8 cellular contexts compared by ENCODE assay signal in genomic region chr3:38454884-38455638, GRCh38. TPM values are rescaled to one million over a fixed set of nuclear protein-coding genes. Genes with fewer than 3 reads are reported as not detected.
DNase-seq lines count a peak whose midpoint lies in the region; ATAC-seq and TF ChIP-seq lines count a peak whose summit lies in the region.

No MANE protein-coding gene starts in this region.

- ATAC-seq in GM19023 (IDR thresholded peaks at IDR 0.05; ENCODE audit: unreplicated experiment): peak; percentile 22
- no peak for ATAC-seq in GM19328 (IDR thresholded peaks at IDR 0.05; ENCODE audit: unreplicated experiment)

- no peak for TF ChIP-seq CTCF in AG09309 (IDR thresholded peaks at IDR 0.05; ENCODE audit: control insufficient read depth, insufficient read depth, low read depth, low read length, missing control alignments)
- no peak for TF ChIP-seq CTCF in sigmoid colon (IDR thresholded peaks at IDR 0.05)

- intact Hi-C loops in sigmoid colon (cut with DNase I): loop anchor here (2.0 to 10.0 kb wide), 4 partner anchors 42 to 600 kb away; partner anchors contain the start of genes ACAA1, EXOG, MYD88 and OXSR1

- TF ChIP-seq POLR2A in sigmoid colon (IDR thresholded peaks at IDR 0.05): no peak

- 1% methylated on average over 72 of the region's 72 CpGs for WGBS in sigmoid colon, 2 donors

- TF ChIP-seq EP300 in sigmoid colon (IDR thresholded peaks at IDR 0.05): no peak

- H3K9me3 ChIP-seq in SK-N-MC (ENCODE audit: low read depth, low read length) (no peaks in the 10 kb centered on the region), iPS-18c (ENCODE audit: control insufficient read depth, insufficient read depth, low read length) (no peaks in the 10 kb centered on the region), sigmoid colon (no peaks in the 10 kb centered on the region)

- H3K36me3 ChIP-seq in SK-N-MC (ENCODE audit: insufficient read depth, low read length) (no peaks in the 10 kb centered on the region), sigmoid colon (no peaks in the 10 kb centered on the region)

- no peaks in the 10 kb centered on the region for H3K27me3 ChIP-seq in sigmoid colon

- peak overlapping the region; percentile 86 for H3K9ac ChIP-seq in SK-N-MC (ENCODE audit: insufficient read length)

- H3K4me3 ChIP-seq in AG09309 (ENCODE audit: control insufficient read depth, low read depth, low read length) (peak overlapping the region; percentile 74), SK-N-MC (peak overlapping the region; percentile 81), iPS-18c (ENCODE audit: insufficient read depth, low read depth, low read length) (peak overlapping the region; percentile 71), sigmoid colon (peak overlapping the region; percentile 81 to 93 (median 86))

- DNase-seq in AG09309 (ENCODE audit: low read depth) (no peak), Kasumi-1 (lab: John Stamatoyannopoulos, UW) (peak; percentile 38 to 40), SK-N-MC (ENCODE audit: low read depth, low spot score) (no peak), T47D (ENCODE audit: low read depth in 1 of 2, low spot score in 1 of 2) (peak; percentile 93 to 95), sigmoid colon (peak; percentile 90)

- peaks cover 0 to 53% (median 49%) of the 10 kb centered on the region in 4 donors for H3K4me1 ChIP-seq in sigmoid colon

- H3K27ac ChIP-seq in SK-N-MC (peak overlapping the region; percentile 62; the same call in 1 of the 2 replicates), sigmoid colon (peak overlapping the region; percentile 88 to 92 (median 90))

- in situ Hi-C loops in T47D (cut with HindIII; ENCODE audit: low pct_unique_long_range_greater_than_20kb, low sequenced_read_pairs): no loop called here

RNA-seq across cellular contexts. Expression of gene ACVR2B, which starts 1.4 kb away (rescaled TPM):
- total RNA-seq in sigmoid colon: 1 to 10 TPM; 4.8 to 9.1 (median 6.7) TPM
- 1 to 10 TPM in 1 of 3 donors, under 1 TPM in 2; 0.46 to 1.7 (median 0.60) TPM for polyA plus RNA-seq in sigmoid colon

RNA-seq across cellular contexts. Expression of gene EXOG, which starts 41.1 kb away (rescaled TPM):
- 10 to 100 TPM in 3 of 4 donors, 1 to 10 TPM in 1; 9.7 to 26.9 (median 12.8) TPM for total RNA-seq in sigmoid colon
- 1 to 10 TPM; 2.4 to 7.8 (median 2.5) TPM for polyA plus RNA-seq in sigmoid colon

Comparison
In these comparisons a context has a peak if more than half of its experiments do, and no peak if none do; other contexts are left out.
1. DNase-seq: peak in Kasumi-1 (2 of 2), T47D (2 of 2) and sigmoid colon (single experiment); none in AG09309 (single experiment) and SK-N-MC (single experiment).
2. Peak in every context shown above with its lines, with median percentiles within 50 percentile points of each other: H3K4me3 ChIP-seq.